In the genomic region with DNA sequence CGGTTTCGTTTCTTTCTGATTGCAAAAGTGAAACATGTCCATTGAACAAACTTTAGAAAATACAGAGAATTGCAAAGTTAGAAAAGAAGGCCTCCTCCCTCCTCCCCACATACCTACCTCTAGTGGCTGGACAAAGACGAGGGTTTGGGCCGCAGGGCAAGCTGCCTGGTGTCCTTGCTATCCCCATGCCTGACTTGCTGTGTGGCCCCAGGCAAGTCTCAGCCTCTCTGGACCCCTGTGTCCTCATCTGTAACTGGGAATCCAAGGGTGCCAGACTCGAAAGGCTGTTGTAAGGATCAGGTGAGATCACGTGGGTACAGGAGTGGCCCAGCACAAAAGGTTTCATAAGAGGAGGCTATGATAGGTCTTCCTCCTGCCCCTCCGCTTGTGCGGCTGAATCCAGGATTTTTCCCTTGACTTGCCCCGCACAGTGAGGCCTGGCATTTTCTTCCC, we compare ENCODE assay signal across 21 cellular contexts. TPM values are rescaled to one million over a fixed set of nuclear protein-coding genes. Genes with fewer than 3 reads are reported as not detected.
DNase-seq lines count a peak whose midpoint lies in the region; ATAC-seq, FAIRE-seq and TF ChIP-seq lines count a peak whose summit lies in the region.
"Had no signal": no experiment of that assay in that cellular context is flagged by ENCODE, and none has a peak within 500 bp of the region (broad histone marks: within the 10 kb centered on the region; RNA-seq: fewer than 3 reads in every experiment).

No MANE protein-coding gene starts in this region.

- H3K14ac ChIP-seq in neuronal stem cell (ENCODE audit: low read length): no peak overlapping the region

- no peak for TF ChIP-seq CTCF in HepG2 (CRISPR knock-in tag; IDR thresholded peaks at IDR 0.05)
- TF ChIP-seq CTCF in right lobe of liver (IDR thresholded peaks at IDR 0.05): no peak

- H4K20me1 ChIP-seq in HepG2 (ENCODE audit: insufficient read depth, low read length): no peaks in the 10 kb centered on the region

- TF ChIP-seq POLR2A in HepG2 (IDR thresholded peaks at IDR 0.05; ENCODE audit: insufficient read depth in 1 of 2, low read depth in 2 of 2, low read length in 2 of 2): no peak
- TF ChIP-seq POLR2A in right lobe of liver (IDR thresholded peaks at IDR 0.05): no peak

- no peak for TF ChIP-seq RAD21 in HepG2 (CRISPR knock-in tag; IDR thresholded peaks at IDR 0.05)

- H2AFZ ChIP-seq in HepG2 (ENCODE audit: low read length) (no peak overlapping the region), neuronal stem cell (ENCODE audit: low read length) (no peak overlapping the region)

- H2AK5ac ChIP-seq in neuronal stem cell (ENCODE audit: low read depth, low read length): peak overlapping the region; percentile 17

- peak overlapping the region; percentile 41 for H3K18ac ChIP-seq in neuronal stem cell (ENCODE audit: low read length)

- CTCF ChIA-PET in HepG2 (lab: Yijun Ruan, JAX; ENCODE audit: low intra/inter-chr PET ratio, low total read pairs): no interaction called here

- WGBS in HepG2 (ENCODE audit: low lambda C conversion rate): 38% methylated on average over 9 of the region's 9 CpGs
- 71% methylated on average over 4 of the region's 9 CpGs for WGBS in right lobe of liver (ENCODE audit: insufficient coverage, low coverage, low lambda C conversion rate, missing lambda C conversion rate)
- no CpG with 5 or more reads among the region's 9 CpGs for WGBS in neuronal stem cell (ENCODE audit: extremely low coverage in 2 of 2, insufficient read length in 2 of 2, insufficient replicate concordance in 1 of 2), 2 donors

- H3K4me2 ChIP-seq in HepG2 (ENCODE audit: low read depth, low read length) (no peak overlapping the region; the same call in 1 of the 2 replicates), neuronal stem cell (ENCODE audit: insufficient read depth, low read length, poor library complexity, severe bottlenecking) (no peak overlapping the region)

- H4K91ac ChIP-seq in neuronal stem cell (ENCODE audit: low read depth, low read length, poor library complexity): no peak overlapping the region

- no peak overlapping the region for H3K4me3 ChIP-seq in HepG2 (replicated peaks in 1 of 3; ENCODE audit: insufficient read depth in 1 of 3, low read depth in 2 of 3, low read length in 3 of 3)
- no peak overlapping the region for H3K4me3 ChIP-seq in right lobe of liver
- H3K4me3 ChIP-seq in neuronal stem cell (ENCODE audit: low read length in 2 of 2): no peak overlapping the region

- H3K9ac ChIP-seq in HepG2 (ENCODE audit: insufficient read depth, low read depth, low read length): no peak overlapping the region
- H3K9ac ChIP-seq in neuronal stem cell (ENCODE audit: low read depth, low read length, poor library complexity): no peak overlapping the region

- no peak overlapping the region for H4K8ac ChIP-seq in neuronal stem cell (ENCODE audit: low read depth, low read length)

- intact Hi-C loops in HepG2 (cut with micrococcal nuclease; ENCODE audit: unreplicated experiment) (no loop called here), right lobe of liver (cut with DNase I) (no loop called here)

- H3K27me3 ChIP-seq in HepG2 (ENCODE audit: control insufficient read depth in 1 of 2, insufficient read depth in 2 of 2, low read length in 2 of 2) (peaks cover 5 to 34% of the 10 kb centered on the region in 2 experiments; a peak in 4 of 5 replicates), right lobe of liver (no peaks in the 10 kb centered on the region), neuronal stem cell (ENCODE audit: control insufficient read depth in 3 of 3, insufficient read depth in 3 of 3, low read depth in 1 of 3, low read length in 3 of 3) (no peaks in the 10 kb centered on the region)

- peaks cover 1% of the 10 kb centered on the region for H3K79me1 ChIP-seq in neuronal stem cell (ENCODE audit: low read depth, low read length)

- TF ChIP-seq EP300 in HepG2 (IDR thresholded peaks at IDR 0.05; ENCODE audit: low read depth in 2 of 2, low read length in 2 of 2) (no peak), HepG2 (CRISPR knock-in tag; IDR thresholded peaks at IDR 0.05; ENCODE audit: borderline replicate concordance) (no peak)

- H2BK5ac ChIP-seq in neuronal stem cell (ENCODE audit: low read length): peak overlapping the region; percentile 67

- POLR2A ChIA-PET in HepG2 (lab: Yijun Ruan, JAX): no interaction called here

- no peak overlapping the region for H2BK12ac ChIP-seq in neuronal stem cell (ENCODE audit: low read length)

- in situ Hi-C loops in HepG2 (cut with HindIII; ENCODE audit: extremely low pct_ligation_motif_present, low pct_unique_long_range_greater_than_20kb): no loop called here

- H3K9me3 ChIP-seq in HepG2 (ENCODE audit: low read length) (no peaks in the 10 kb centered on the region), right lobe of liver (no peaks in the 10 kb centered on the region), neuronal stem cell (replicated peaks in 1 of 2; ENCODE audit: control insufficient read depth in 2 of 2, insufficient read depth in 1 of 2, low read depth in 1 of 2, low read length in 2 of 2) (no peaks in the 10 kb centered on the region)

- H3K4me1 ChIP-seq in HepG2 (ENCODE audit: insufficient read depth, low read length): peaks cover 41% of the 10 kb centered on the region
- no peaks in the 10 kb centered on the region for H3K4me1 ChIP-seq in right lobe of liver
- H3K4me1 ChIP-seq in neuronal stem cell (ENCODE audit: control insufficient read depth in 2 of 2, insufficient read depth in 1 of 2, low read depth in 1 of 2, low read length in 2 of 2): peaks cover 7% of the 10 kb centered on the region in 2 donors

- H3K79me2 ChIP-seq in HepG2 (ENCODE audit: insufficient read depth, low read length): no peaks in the 10 kb centered on the region

- BruUV-seq in HepG2 (replicated peaks; lab: Mats Ljungman, UMichigan): no TSS peak

- H3K27ac ChIP-seq in HepG2 (ENCODE audit: extremely low read length, insufficient read depth, low read length) (no peak overlapping the region), right lobe of liver (no peak overlapping the region), neuronal stem cell (replicated peaks; ENCODE audit: low read length) (no peak overlapping the region)
- H3K27ac ChIP-seq: 22Rv1 had no signal

- no peak for FAIRE-seq in HepG2 (lab: Jason Lieb, UNC)

- no peak for ATAC-seq in HepG2
- no peak for ATAC-seq in right lobe of liver
- ATAC-seq in HG02588 (IDR thresholded peaks at IDR 0.05; ENCODE audit: unreplicated experiment): no peak

- peak overlapping the region; percentile 52 for H3K23ac ChIP-seq in neuronal stem cell (ENCODE audit: low read depth, low read length, poor library complexity)

- no peak overlapping the region for H2BK120ac ChIP-seq in neuronal stem cell (ENCODE audit: low read depth, low read length)

- H3K4ac ChIP-seq in neuronal stem cell (ENCODE audit: low read length): peak overlapping the region; percentile 28

- no peak overlapping the region for H2BK15ac ChIP-seq in neuronal stem cell (ENCODE audit: low read length)

- no peak for DNase-seq in HepG2 (ENCODE audit: low spot score)
- no peak for DNase-seq in right lobe of liver
- DNase-seq in RPMI8226: peak; percentile 36
- DNase-seq in neuronal stem cell (ENCODE audit: low spot score): no peak
- no peak for DNase-seq in activated CD4-positive, alpha-beta T cell treated with anti-CD3 and anti-CD28 coated beads, Interleukin-2, amount 50 U/mL, for 48 hours
- no peak for DNase-seq in retina
- no peak for DNase-seq in DMS79 (lab: John Stamatoyannopoulos, UW)
- DNase-seq: DMS 273 treated with DMSO at 0.1 percent for 48 hours; GDM1; H7; HFFc6; Karpas-422; NCI-H1092; NCI-H1436 treated with DMSO at 0.1 percent for 48 hours; NCI-H2029; NCI-H2171 treated with DMSO at 0.1 percent for 48 hours; NCI-H446 treated with DMSO at 0.1 percent for 48 hours; NCI-H69; NK-92 treated with Interleukin-12 subunit alpha and Interleukin-12 subunit beta, amount 100 ng/mL, for 24 hours had no signal

- no peaks in the 10 kb centered on the region for H3K36me3 ChIP-seq in HepG2 (replicated peaks in 1 of 2; ENCODE audit: control insufficient read depth in 1 of 2, insufficient read depth in 2 of 2, low read length in 2 of 2)
- no peaks in the 10 kb centered on the region for H3K36me3 ChIP-seq in right lobe of liver
- H3K36me3 ChIP-seq in neuronal stem cell (replicated peaks in 1 of 2; ENCODE audit: control insufficient read depth in 2 of 2, insufficient read depth in 2 of 2, low read length in 2 of 2): no peaks in the 10 kb centered on the region

TF ChIP-seq in HepG2, 621 proteins besides CTCF, POLR2A, EP300 and RAD21 (continues in another document):
- TF ChIP-seq MYC (CRISPR knock-in tag; IDR thresholded peaks at IDR 0.05; ENCODE audit: borderline replicate concordance) (0 out of 2 replicates have a peak, but pooled peaks have one; percentile 23), KLF9 (CRISPR knock-in tag; IDR thresholded peaks at IDR 0.05; ENCODE audit: low read depth) (no peak), ZMYM3 (CRISPR knock-in tag; IDR thresholded peaks at IDR 0.05) (peak; percentile 56; the same call in 1 of the 2 replicates)

RNA-seq across cellular contexts. Expression of a gene that starts 56.0 kb away (rescaled TPM):
- total RNA-seq in HepG2 (2016; rRNA removed; fragmentation: Illumina TruSeq; extraction: Trizol) (81.3 and 85.1 TPM in 2 replicates), right lobe of liver (10 to 100 TPM; 38.2 to 49.4 (median 44.3) TPM)
- total RNA-seq in HepG2 (2016; cell fraction: cytosol; rRNA removed; fragmentation: Illumina TruSeq; extraction: Trizol; ENCODE audit: low read depth): 39.8 and 41.0 TPM in 2 replicates
- 75.7 and 82.4 TPM in 2 replicates for total RNA-seq in HepG2 (2016; cell fraction: insoluble cytoplasmic fraction; rRNA removed; fragmentation: Illumina TruSeq; extraction: Trizol)
- total RNA-seq in HepG2 (2016; cell fraction: membrane; rRNA removed; fragmentation: Illumina TruSeq; extraction: Trizol): 77.9 and 85.1 TPM in 2 replicates
- 90.9 and 96.1 TPM in 2 replicates for total RNA-seq in HepG2 (2016; cell fraction: nucleus; rRNA removed; fragmentation: Illumina TruSeq; extraction: Trizol)
- polyA plus RNA-seq in HepG2 (2011; rRNA removed): 102 and 132 TPM in 2 replicates
- polyA plus RNA-seq in HepG2 (2011; cell fraction: cytosol; rRNA removed): 86.6 and 115 TPM in 2 replicates
- polyA plus RNA-seq in HepG2 (2011; cell fraction: nucleus; rRNA removed): 112 and 127 TPM in 2 replicates
- polyA plus RNA-seq in HepG2 (2012): 131 and 175 TPM in 2 replicates
- polyA plus RNA-seq in HepG2 (2016; cell fraction: cytosol; fragmentation: Illumina TruSeq; extraction: Trizol; ENCODE audit: low read depth): 88.5 and 88.7 TPM in 2 replicates
- 203 and 260 TPM in 2 replicates for polyA plus RNA-seq in HepG2 (2016; cell fraction: insoluble cytoplasmic fraction; fragmentation: Illumina TruSeq; extraction: Trizol; ENCODE audit: low read depth)
- polyA plus RNA-seq in HepG2 (2016; cell fraction: membrane; fragmentation: Illumina TruSeq; extraction: Trizol; ENCODE audit: low read depth): 179 and 185 TPM in 2 replicates
- polyA plus RNA-seq in HepG2 (2016; cell fraction: nucleus; fragmentation: Illumina TruSeq; extraction: Trizol; ENCODE audit: insufficient read depth, low read depth): 152 and 171 TPM in 2 replicates
- polyA minus RNA-seq in HepG2 (2011; rRNA and poly(A)+ RNA removed; ENCODE audit: low replicate concordance): 54.3 and 62.1 TPM in 2 replicates
- polyA minus RNA-seq in HepG2 (2011; cell fraction: cytosol; rRNA and poly(A)+ RNA removed): 50.5 and 51.3 TPM in 2 replicates
- 273 and 299 TPM in 2 replicates for polyA minus RNA-seq in HepG2 (2011; cell fraction: nucleus; rRNA and poly(A)+ RNA removed)
- polyA plus RNA-seq in neuronal stem cell (2013, experiment 1 of 2): 261 TPM
- polyA plus RNA-seq in neuronal stem cell (2013, experiment 2 of 2): 262 TPM
